ENCODE assay signal across 19 cellular contexts in the genomic region with DNA sequence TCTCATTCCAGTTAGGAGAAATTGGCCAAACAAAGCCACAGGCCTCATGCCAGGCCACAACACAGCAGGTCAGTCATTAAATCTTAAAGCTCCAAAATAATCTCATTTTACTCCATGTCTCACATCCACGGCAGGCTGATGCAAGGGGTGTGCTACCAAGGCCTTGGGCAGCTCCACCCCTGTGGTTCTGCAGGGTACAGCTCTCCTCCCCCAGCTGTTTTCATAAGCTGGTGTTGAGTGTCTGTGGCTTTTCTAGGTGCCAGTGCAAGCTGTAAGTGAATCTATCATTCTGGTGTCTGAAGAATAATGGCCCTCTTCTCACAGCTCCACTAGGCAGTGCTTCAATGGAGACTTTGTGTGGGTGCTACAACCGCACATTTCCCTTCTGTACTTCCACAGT.
"Had no signal": no experiment of that assay in that cellular context is flagged by ENCODE, and none has a peak within 500 bp of the region (broad histone marks: within the 10 kb centered on the region; RNA-seq: fewer than 3 reads in every experiment).

No MANE protein-coding gene starts in this region.

- H3K9ac ChIP-seq: parathyroid adenoma had no signal

- H3K27me3 ChIP-seq: esophagus squamous epithelium, left lung, right lobe of liver, stomach, transverse colon had no signal

- DNase-seq: effector memory CD8-positive, alpha-beta T cell; esophagus squamous epithelium; foreskin fibroblast; immature natural killer cell; left lung; lower lobe of right lung; natural killer cell; nucleus accumbens; right lobe of liver; stimulated activated CD4-positive, alpha-beta T cell treated with anti-CD3 and anti-CD28 coated beads, Interleukin-4, amount 100 ng/mL, for 4 hours; stimulated activated naive CD4-positive, alpha-beta T cell; stomach; substantia nigra; transverse colon had no signal

- H3K36me3 ChIP-seq: esophagus squamous epithelium, left lung, lower lobe of right lung, prostate gland, right lobe of liver, stomach, thoracic aorta, transverse colon had no signal

- H3K4me3 ChIP-seq: esophagus squamous epithelium, left lung, lower lobe of right lung, prostate gland, right lobe of liver, stomach, thoracic aorta, transverse colon had no signal

- H3K27ac ChIP-seq: esophagus squamous epithelium, left lung, lower lobe of right lung, parathyroid adenoma, prostate gland, right lobe of liver, stomach, thoracic aorta, transverse colon had no signal

- H3K9me3 ChIP-seq: prostate gland, right lobe of liver, thoracic aorta, transverse colon had no signal

- H3K4me1 ChIP-seq: esophagus squamous epithelium, left lung, lower lobe of right lung, parathyroid adenoma, prostate gland, right lobe of liver, stomach, transverse colon had no signal

- FAIRE-seq: colon, keratinocyte had no signal
